2 cellular contexts compared by ENCODE assay signal in the genomic region with DNA sequence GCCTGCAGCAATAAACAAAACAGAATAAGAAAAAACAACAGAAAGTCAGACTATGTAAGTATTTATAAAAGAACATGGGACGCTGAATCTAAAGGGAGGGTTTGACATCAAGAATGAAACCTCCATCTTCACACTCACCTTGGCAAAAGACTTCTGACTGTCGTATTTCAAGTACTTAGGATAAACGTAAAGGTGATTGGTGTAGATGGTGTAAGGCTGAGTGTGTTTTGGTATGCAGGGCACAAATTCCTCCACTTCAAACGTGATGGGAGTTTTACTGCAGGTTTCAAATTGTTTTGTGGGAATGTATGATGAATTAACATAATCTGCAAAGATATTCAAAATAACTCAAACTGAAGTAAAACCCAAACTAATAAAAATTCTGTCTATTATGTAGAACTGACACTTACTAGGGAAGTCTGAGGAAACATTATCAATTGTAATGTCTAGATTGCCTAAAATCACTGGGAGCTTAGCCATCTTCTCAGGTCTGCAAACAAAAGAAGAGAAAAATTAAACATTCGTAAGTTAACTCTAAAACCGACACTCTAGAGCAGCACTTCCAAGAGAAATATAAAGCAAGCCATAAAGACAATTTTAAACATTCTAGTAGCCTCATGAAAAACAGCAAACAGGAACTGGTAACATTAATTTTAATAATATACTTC.
TF ChIP-seq lines count a peak whose summit lies in the region.

No MANE protein-coding gene starts in this region.

TF ChIP-seq in GM23338, 12 proteins besides CTCF, POLR2A, EP300 and RAD21:
- no peak for TF ChIP-seq NANOG (IDR thresholded peaks at IDR 0.05; ENCODE audit: borderline replicate concordance)
- TF ChIP-seq EZH2 (IDR thresholded peaks at IDR 0.05; ENCODE audit: low read depth, unreplicated experiment), result no peak
- TF ChIP-seq ZNF462 (CRISPR knock-in tag; IDR thresholded peaks at IDR 0.05), result no peak
- no peak for TF ChIP-seq JUNB (IDR thresholded peaks at IDR 0.05; ENCODE audit: unreplicated experiment)
- no peak for TF ChIP-seq POLR2AphosphoS5 (IDR thresholded peaks at IDR 0.05; ENCODE audit: low read depth)
- TF ChIP-seq ETS1 (IDR thresholded peaks at IDR 0.05), result no peak
- no peak for TF ChIP-seq EZH2phosphoT487 (IDR thresholded peaks at IDR 0.05; ENCODE audit: unreplicated experiment)
- no peak for TF ChIP-seq CREB1 (CRISPR knock-in tag; IDR thresholded peaks at IDR 0.05; ENCODE audit: low read depth)
- TF ChIP-seq ZNF331 (CRISPR knock-in tag; IDR thresholded peaks at IDR 0.05; ENCODE audit: low read depth), result no peak

TF ChIP-seq in H1, 55 proteins besides CTCF, POLR2A, EP300 and RAD21:
- no peak for TF ChIP-seq EZH2 (IDR thresholded peaks at IDR 0.05; ENCODE audit: low read depth, low read length, severe bottlenecking)
- peak; percentile 36; the same call in 1 of the 2 replicates for TF ChIP-seq TEAD4 (IDR thresholded peaks at IDR 0.05; ENCODE audit: low read depth, low read length)
